Comparison of ENCODE assay signal across 1 cellular context in the genomic region with DNA sequence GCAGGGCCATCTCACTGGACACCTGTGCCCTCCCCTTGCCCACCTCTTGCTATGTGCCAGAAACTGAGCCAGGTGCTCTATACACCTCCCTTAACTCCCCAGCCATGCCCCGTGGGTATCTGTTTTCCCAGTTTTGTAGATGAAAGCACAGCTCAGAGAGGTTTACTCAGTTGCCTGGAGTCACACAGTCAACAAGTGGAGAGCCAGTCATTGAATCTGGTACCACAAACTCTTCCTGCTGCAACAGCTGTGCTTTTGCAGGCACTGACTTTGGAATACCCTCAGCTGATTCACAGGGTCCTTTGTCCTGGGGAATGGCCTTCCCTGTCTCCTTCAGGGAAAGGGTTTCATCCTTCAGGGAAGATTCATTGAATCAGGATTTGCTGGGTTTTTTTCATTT.
TF ChIP-seq lines count a peak whose summit lies in the region.

No MANE protein-coding gene starts in this region.

TF ChIP-seq in GM23338, 12 proteins besides CTCF, POLR2A, EP300 and RAD21:
- TF ChIP-seq, protein P1, sequence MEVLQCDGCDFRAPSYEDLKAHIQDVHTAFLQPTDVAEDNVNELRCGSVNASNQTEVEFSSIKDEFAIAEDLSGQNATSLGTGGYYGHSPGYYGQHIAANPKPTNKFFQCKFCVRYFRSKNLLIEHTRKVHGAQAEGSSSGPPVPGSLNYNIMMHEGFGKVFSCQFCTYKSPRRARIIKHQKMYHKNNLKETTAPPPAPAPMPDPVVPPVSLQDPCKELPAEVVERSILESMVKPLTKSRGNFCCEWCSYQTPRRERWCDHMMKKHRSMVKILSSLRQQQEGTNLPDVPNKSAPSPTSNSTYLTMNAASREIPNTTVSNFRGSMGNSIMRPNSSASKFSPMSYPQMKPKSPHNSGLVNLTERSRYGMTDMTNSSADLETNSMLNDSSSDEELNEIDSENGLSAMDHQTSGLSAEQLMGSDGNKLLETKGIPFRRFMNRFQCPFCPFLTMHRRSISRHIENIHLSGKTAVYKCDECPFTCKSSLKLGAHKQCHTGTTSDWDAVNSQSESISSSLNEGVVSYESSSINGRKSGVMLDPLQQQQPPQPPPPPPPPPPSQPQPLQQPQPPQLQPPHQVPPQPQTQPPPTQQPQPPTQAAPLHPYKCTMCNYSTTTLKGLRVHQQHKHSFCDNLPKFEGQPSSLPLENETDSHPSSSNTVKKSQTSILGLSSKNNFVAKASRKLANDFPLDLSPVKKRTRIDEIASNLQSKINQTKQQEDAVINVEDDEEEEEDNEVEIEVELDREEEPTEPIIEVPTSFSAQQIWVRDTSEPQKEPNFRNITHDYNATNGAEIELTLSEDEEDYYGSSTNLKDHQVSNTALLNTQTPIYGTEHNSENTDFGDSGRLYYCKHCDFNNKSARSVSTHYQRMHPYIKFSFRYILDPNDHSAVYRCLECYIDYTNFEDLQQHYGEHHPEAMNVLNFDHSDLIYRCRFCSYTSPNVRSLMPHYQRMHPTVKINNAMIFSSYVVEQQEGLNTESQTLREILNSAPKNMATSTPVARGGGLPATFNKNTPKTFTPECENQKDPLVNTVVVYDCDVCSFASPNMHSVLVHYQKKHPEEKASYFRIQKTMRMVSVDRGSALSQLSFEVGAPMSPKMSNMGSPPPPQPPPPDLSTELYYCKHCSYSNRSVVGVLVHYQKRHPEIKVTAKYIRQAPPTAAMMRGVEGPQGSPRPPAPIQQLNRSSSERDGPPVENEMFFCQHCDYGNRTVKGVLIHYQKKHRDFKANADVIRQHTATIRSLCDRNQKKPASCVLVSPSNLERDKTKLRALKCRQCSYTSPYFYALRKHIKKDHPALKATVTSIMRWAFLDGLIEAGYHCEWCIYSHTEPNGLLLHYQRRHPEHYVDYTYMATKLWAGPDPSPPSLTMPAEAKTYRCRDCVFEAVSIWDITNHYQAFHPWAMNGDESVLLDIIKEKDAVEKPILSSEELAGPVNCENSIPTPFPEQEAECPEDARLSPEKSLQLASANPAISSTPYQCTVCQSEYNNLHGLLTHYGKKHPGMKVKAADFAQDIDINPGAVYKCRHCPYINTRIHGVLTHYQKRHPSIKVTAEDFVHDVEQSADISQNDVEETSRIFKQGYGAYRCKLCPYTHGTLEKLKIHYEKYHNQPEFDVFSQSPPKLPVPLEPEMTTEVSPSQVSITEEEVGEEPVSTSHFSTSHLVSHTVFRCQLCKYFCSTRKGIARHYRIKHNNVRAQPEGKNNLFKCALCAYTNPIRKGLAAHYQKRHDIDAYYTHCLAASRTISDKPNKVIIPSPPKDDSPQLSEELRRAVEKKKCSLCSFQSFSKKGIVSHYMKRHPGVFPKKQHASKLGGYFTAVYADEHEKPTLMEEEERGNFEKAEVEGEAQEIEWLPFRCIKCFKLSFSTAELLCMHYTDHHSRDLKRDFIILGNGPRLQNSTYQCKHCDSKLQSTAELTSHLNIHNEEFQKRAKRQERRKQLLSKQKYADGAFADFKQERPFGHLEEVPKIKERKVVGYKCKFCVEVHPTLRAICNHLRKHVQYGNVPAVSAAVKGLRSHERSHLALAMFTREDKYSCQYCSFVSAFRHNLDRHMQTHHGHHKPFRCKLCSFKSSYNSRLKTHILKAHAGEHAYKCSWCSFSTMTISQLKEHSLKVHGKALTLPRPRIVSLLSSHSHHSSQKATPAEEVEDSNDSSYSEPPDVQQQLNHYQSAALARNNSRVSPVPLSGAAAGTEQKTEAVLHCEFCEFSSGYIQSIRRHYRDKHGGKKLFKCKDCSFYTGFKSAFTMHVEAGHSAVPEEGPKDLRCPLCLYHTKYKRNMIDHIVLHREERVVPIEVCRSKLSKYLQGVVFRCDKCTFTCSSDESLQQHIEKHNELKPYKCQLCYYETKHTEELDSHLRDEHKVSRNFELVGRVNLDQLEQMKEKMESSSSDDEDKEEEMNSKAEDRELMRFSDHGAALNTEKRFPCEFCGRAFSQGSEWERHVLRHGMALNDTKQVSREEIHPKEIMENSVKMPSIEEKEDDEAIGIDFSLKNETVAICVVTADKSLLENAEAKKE (CRISPR knock-in tag; IDR thresholded peaks at IDR 0.05): no peak
